ENCODE assay signal across 21 cellular contexts in the genomic region with DNA sequence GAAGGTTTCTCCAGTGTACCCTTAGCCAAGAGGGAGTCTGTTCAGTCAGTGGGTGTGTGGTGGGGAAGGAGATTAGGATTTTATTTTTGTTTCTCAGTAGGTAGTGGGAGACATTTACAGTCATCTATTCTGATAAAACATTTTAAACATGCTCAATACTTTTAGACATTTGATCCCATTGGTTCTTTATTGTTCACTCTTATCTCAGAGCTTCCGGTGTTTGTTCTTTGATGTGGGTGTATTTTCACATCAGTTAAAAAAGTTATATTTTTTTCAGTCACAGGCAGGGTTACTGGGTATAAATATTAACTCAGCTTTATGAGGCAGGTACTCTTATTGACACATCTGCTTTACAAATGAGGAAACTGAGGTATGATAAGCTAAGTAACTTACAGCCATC. TPM values are rescaled to one million over a fixed set of nuclear protein-coding genes. Genes with fewer than 3 reads are reported as not detected.
DNase-seq lines count a peak whose midpoint lies in the region; ATAC-seq and TF ChIP-seq lines count a peak whose summit lies in the region.
"Had no signal": no experiment of that assay in that cellular context is flagged by ENCODE, and none has a peak within 500 bp of the region (broad histone marks: within the 10 kb centered on the region; RNA-seq: fewer than 3 reads in every experiment).

No MANE protein-coding gene starts in this region.

- H3K9me3 ChIP-seq in CD4-positive, CD25-positive, alpha-beta regulatory T cell (ENCODE audit: control insufficient read depth in 2 of 2, low read length in 2 of 2): no peaks in the 10 kb centered on the region
- no peaks in the 10 kb centered on the region for H3K9me3 ChIP-seq in HEK293 (ENCODE audit: control insufficient read depth, insufficient read depth, low read depth, low read length)
- H3K9me3 ChIP-seq: A549, BE2C had no signal

- DNase-seq in CD4-positive, CD25-positive, alpha-beta regulatory T cell: peak in 2 of 3 donors; percentile 23 to 38
- DNase-seq in T-helper 2 cell treated with Interferon-gamma antibody and Interleukin-4, amounts not matched to agents 5 μg/mL and 100 μg/mL, for 36 hours (ENCODE audit: low spot score): no peak
- DNase-seq in effector memory CD8-positive, alpha-beta T cell: no peak
- DNase-seq in germinal center (ENCODE audit: low spot score): no peak
- DNase-seq in stimulated activated effector memory CD8-positive, alpha-beta T cell treated with anti-CD3 and anti-CD28 coated beads, Interleukin-12 subunit alpha, Interleukin-12 subunit beta, amount 100 ng/mL, for 72 hours (ENCODE audit: low spot score in 2 of 2): no peak
- DNase-seq: 8988T, ACHN, AML-193, BE2C, C1 segment of cervical spinal cord, Calu3, COR-L47, DMS53, DMS79 treated with DMSO at 0.1 percent for 48 hours, GF-D8, H7, HCEC 1CT had no signal

- no peak overlapping the region for H3K4me3 ChIP-seq in CD4-positive, CD25-positive, alpha-beta regulatory T cell (ENCODE audit: low read depth, low read length)
- H3K4me3 ChIP-seq in HEK293 (ENCODE audit: low read depth, low read length): no peak overlapping the region
- H3K4me3 ChIP-seq: A549 had no signal

- no peaks in the 10 kb centered on the region for H3K27me3 ChIP-seq in CD4-positive, CD25-positive, alpha-beta regulatory T cell (ENCODE audit: control insufficient read depth, insufficient read depth, low read length)
- H3K27me3 ChIP-seq: BE2C had no signal

- H3K4me1 ChIP-seq in CD4-positive, CD25-positive, alpha-beta regulatory T cell (ENCODE audit: control insufficient read depth, insufficient read depth, low read length, poor library complexity, severe bottlenecking): peaks cover 4% of the 10 kb centered on the region
- no peaks in the 10 kb centered on the region for H3K4me1 ChIP-seq in HEK293 (ENCODE audit: control insufficient read depth, insufficient read depth, low read length)
- H3K4me1 ChIP-seq: A549, BE2C had no signal

- H3K9me3 Mint-ChIP-seq in CD4-positive, CD25-positive, alpha-beta regulatory T cell: peaks cover 0 to 2% (median 0%) of the 10 kb centered on the region in 7 donors
- peaks cover 8% of the 10 kb centered on the region for H3K9me3 Mint-ChIP-seq in T-helper 2 cell treated with Interferon-gamma antibody and Interleukin-4, amounts not matched to agents 5 μg/mL and 100 μg/mL, for 36 hours
- H3K9me3 Mint-ChIP-seq in effector memory CD8-positive, alpha-beta T cell: no peaks in the 10 kb centered on the region
- no peaks in the 10 kb centered on the region for H3K9me3 Mint-ChIP-seq in stimulated activated effector memory CD8-positive, alpha-beta T cell treated with anti-CD3 and anti-CD28 coated beads, Interleukin-12 subunit alpha, Interleukin-12 subunit beta, amount 100 ng/mL, for 72 hours

- CTCF ChIA-PET in HEK293 (lab: Yijun Ruan, JAX): interaction anchor here (0.7 kb wide), 1 partner anchor 453 kb away, joined by 3 read pairs; no protein-coding TSS in a partner anchor

- no peak overlapping the region for H3K27ac ChIP-seq in CD4-positive, CD25-positive, alpha-beta regulatory T cell (ENCODE audit: insufficient read depth, low read length, poor library complexity, severe bottlenecking)
- no peak overlapping the region for H3K27ac ChIP-seq in HEK293 (ENCODE audit: extremely low read depth, low read depth, low read length)
- H3K27ac ChIP-seq: A549 had no signal

- peaks cover 0 to 18% (median 7%) of the 10 kb centered on the region in 4 donors for H3K4me1 Mint-ChIP-seq in CD4-positive, CD25-positive, alpha-beta regulatory T cell
- peaks cover 17% of the 10 kb centered on the region for H3K4me1 Mint-ChIP-seq in T-helper 2 cell treated with Interferon-gamma antibody and Interleukin-4, amounts not matched to agents 5 μg/mL and 100 μg/mL, for 36 hours (ENCODE audit: low read depth)
- no peaks in the 10 kb centered on the region for H3K4me1 Mint-ChIP-seq in effector memory CD8-positive, alpha-beta T cell (ENCODE audit: low read depth in 2 of 2)
- no peaks in the 10 kb centered on the region for H3K4me1 Mint-ChIP-seq in stimulated activated effector memory CD8-positive, alpha-beta T cell treated with anti-CD3 and anti-CD28 coated beads, Interleukin-12 subunit alpha, Interleukin-12 subunit beta, amount 100 ng/mL, for 72 hours

- H3K36me3 Mint-ChIP-seq in CD4-positive, CD25-positive, alpha-beta regulatory T cell: no peaks in the 10 kb centered on the region
- peaks cover 3% of the 10 kb centered on the region for H3K36me3 Mint-ChIP-seq in T-helper 2 cell treated with Interferon-gamma antibody and Interleukin-4, amounts not matched to agents 5 μg/mL and 100 μg/mL, for 36 hours (ENCODE audit: low read depth)
- H3K36me3 Mint-ChIP-seq in effector memory CD8-positive, alpha-beta T cell (ENCODE audit: insufficient read depth): no peaks in the 10 kb centered on the region
- no peaks in the 10 kb centered on the region for H3K36me3 Mint-ChIP-seq in stimulated activated effector memory CD8-positive, alpha-beta T cell treated with anti-CD3 and anti-CD28 coated beads, Interleukin-12 subunit alpha, Interleukin-12 subunit beta, amount 100 ng/mL, for 72 hours

- ATAC-seq in CD4-positive, CD25-positive, alpha-beta regulatory T cell (ENCODE audit: low read depth in 2 of 2): peak in 1 of 2 donors; percentile 37
- ATAC-seq in effector memory CD8-positive, alpha-beta T cell (replicated peaks): peak; percentile 36
- ATAC-seq in GM18868 (IDR thresholded peaks at IDR 0.05; ENCODE audit: unreplicated experiment): no peak
- ATAC-seq in stimulated activated effector memory CD8-positive, alpha-beta T cell treated with anti-CD3 and anti-CD28 coated beads, Interleukin-12 subunit alpha, Interleukin-12 subunit beta, amount 100 ng/mL, for 72 hours: no peak
- ATAC-seq: A549 had no signal

- no peak for TF ChIP-seq CTCF in HEK293 (tag by site-specific recombination; IDR thresholded peaks at IDR 0.05)

- POLR2A ChIA-PET in HEK293 (lab: Yijun Ruan, JAX): no interaction called here

- no peaks in the 10 kb centered on the region for H3K27me3 Mint-ChIP-seq in CD4-positive, CD25-positive, alpha-beta regulatory T cell
- H3K27me3 Mint-ChIP-seq in T-helper 2 cell treated with Interferon-gamma antibody and Interleukin-4, amounts not matched to agents 5 μg/mL and 100 μg/mL, for 36 hours (ENCODE audit: low read depth): peaks cover 8% of the 10 kb centered on the region
- no peaks in the 10 kb centered on the region for H3K27me3 Mint-ChIP-seq in effector memory CD8-positive, alpha-beta T cell

- H3K36me3 ChIP-seq in CD4-positive, CD25-positive, alpha-beta regulatory T cell (ENCODE audit: control insufficient read depth, insufficient read depth, low read length): no peaks in the 10 kb centered on the region
- H3K36me3 ChIP-seq in HEK293 (ENCODE audit: control insufficient read depth in 2 of 2, insufficient read depth in 1 of 2, low read length in 2 of 2): no peaks in the 10 kb centered on the region
- H3K36me3 ChIP-seq: BE2C had no signal

- H3K4me3 Mint-ChIP-seq in CD4-positive, CD25-positive, alpha-beta regulatory T cell: peak overlapping the region in 2 of 4 donors; percentile 14 to 31
- peak overlapping the region; percentile 1 for H3K4me3 Mint-ChIP-seq in T-helper 2 cell treated with Interferon-gamma antibody and Interleukin-4, amounts not matched to agents 5 μg/mL and 100 μg/mL, for 36 hours
- H3K4me3 Mint-ChIP-seq in effector memory CD8-positive, alpha-beta T cell: no peak overlapping the region
- no peak overlapping the region for H3K4me3 Mint-ChIP-seq in stimulated activated effector memory CD8-positive, alpha-beta T cell treated with anti-CD3 and anti-CD28 coated beads, Interleukin-12 subunit alpha, Interleukin-12 subunit beta, amount 100 ng/mL, for 72 hours

- no peak overlapping the region for H3K27ac Mint-ChIP-seq in CD4-positive, CD25-positive, alpha-beta regulatory T cell
- peak overlapping the region; percentile 45 for H3K27ac Mint-ChIP-seq in T-helper 2 cell treated with Interferon-gamma antibody and Interleukin-4, amounts not matched to agents 5 μg/mL and 100 μg/mL, for 36 hours
- H3K27ac Mint-ChIP-seq in effector memory CD8-positive, alpha-beta T cell: no peak overlapping the region
- no peak overlapping the region for H3K27ac Mint-ChIP-seq in stimulated activated effector memory CD8-positive, alpha-beta T cell treated with anti-CD3 and anti-CD28 coated beads, Interleukin-12 subunit alpha, Interleukin-12 subunit beta, amount 100 ng/mL, for 72 hours

TF ChIP-seq in HEK293, 187 proteins besides CTCF, POLR2A, EP300 and RAD21 (continues in another document):
- TF ChIP-seq EGR2 (tag by site-specific recombination; IDR thresholded peaks at IDR 0.05; ENCODE audit: low read depth) (peak; percentile 17; the same call in 1 of the 2 replicates), ZNF398 (tag by site-specific recombination; IDR thresholded peaks at IDR 0.05) (no peak), GLI2 (tag by site-specific recombination; IDR thresholded peaks at IDR 0.05; ENCODE audit: borderline replicate concordance, low read depth) (no peak), ZNF121 (tag by site-specific recombination; IDR thresholded peaks at IDR 0.05) (no peak), ZFP3 (tag by site-specific recombination; IDR thresholded peaks at IDR 0.05; ENCODE audit: low read depth) (no peak)
- TF ChIP-seq, protein P1, sequence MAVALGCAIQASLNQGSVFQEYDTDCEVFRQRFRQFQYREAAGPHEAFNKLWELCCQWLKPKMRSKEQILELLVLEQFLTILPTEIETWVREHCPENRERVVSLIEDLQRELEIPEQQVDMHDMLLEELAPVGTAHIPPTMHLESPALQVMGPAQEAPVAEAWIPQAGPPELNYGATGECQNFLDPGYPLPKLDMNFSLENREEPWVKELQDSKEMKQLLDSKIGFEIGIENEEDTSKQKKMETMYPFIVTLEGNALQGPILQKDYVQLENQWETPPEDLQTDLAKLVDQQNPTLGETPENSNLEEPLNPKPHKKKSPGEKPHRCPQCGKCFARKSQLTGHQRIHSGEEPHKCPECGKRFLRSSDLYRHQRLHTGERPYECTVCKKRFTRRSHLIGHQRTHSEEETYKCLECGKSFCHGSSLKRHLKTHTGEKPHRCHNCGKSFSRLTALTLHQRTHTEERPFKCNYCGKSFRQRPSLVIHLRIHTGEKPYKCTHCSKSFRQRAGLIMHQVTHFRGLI (tag by site-specific recombination; IDR thresholded peaks at IDR 0.05): no peak

RNA-seq across cellular contexts. Expression of gene LRRK2, which starts 43.3 kb away (rescaled TPM):
- total RNA-seq in CD4-positive, CD25-positive, alpha-beta regulatory T cell: 0.15 TPM
- under 1 TPM in 1 of 4 donors, not detected in 3; 0.44 TPM for polyA plus RNA-seq in CD4-positive, CD25-positive, alpha-beta regulatory T cell
- total RNA-seq: G401 had no signal

Comparison
In these comparisons a context has a peak if more than half of its experiments do, and no peak if none do; other contexts are left out.
1. DNase-seq: peak in CD4-positive, CD25-positive, alpha-beta regulatory T cell (2 of 3); none in T-helper 2 cell treated with Interferon-gamma antibody and Interleukin-4, amounts not matched to agents 5 μg/mL and 100 μg/mL, for 36 hours (single experiment), effector memory CD8-positive, alpha-beta T cell (0 of 3), germinal center (single experiment) and stimulated activated effector memory CD8-positive, alpha-beta T cell treated with anti-CD3 and anti-CD28 coated beads, Interleukin-12 subunit alpha, Interleukin-12 subunit beta, amount 100 ng/mL, for 72 hours (0 of 2).